8 cellular contexts compared by ENCODE assay signal in the genomic region with DNA sequence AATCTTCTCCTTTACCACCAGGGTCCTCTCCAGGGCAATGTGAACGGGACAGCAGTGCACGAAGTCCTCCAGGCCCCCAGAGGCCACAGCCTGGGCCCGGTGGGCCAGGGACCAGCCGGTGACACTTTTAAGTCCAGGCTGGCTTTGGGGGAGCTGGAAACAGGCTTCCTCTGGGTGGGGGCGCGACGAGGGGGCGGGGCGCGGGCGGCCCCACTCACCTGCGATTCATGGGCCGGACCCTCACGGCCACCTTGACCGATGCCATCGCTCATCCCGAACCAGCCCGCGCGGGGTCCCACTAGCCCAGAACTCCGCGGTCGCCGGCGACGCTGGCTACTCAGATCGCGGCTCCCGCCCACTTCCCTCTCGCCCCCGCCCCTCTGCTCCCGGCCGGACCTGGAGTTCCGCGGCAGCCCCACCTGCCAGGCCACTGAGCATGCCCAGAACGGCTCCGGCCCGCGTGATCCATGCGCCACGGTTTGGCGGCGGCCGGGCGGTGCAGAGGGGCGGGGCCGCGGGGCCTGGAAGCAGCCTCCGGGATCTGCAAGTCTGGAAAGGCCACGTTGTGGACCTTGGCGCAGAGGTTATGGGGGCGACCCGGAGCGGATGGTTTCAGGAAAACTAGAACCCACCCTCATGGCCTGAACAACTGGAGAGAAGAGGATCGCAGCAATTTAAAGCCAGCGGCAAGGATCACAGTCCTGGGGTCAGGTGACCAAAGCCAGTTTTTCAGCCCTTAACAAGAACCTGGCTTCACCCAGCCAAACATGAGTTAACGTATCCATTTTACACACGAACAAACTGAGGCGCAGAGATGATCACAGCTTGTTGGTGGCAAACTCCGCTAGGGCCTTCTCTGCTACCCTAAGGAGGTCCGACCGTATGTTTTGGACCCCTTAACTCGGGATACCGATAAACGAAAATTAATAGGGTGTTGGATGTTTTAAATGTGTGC. TPM values are rescaled to one million over a fixed set of nuclear protein-coding genes. Genes with fewer than 3 reads are reported as not detected.
DNase-seq lines count a peak whose midpoint lies in the region; ATAC-seq and TF ChIP-seq lines count a peak whose summit lies in the region.

A gene with protein sequence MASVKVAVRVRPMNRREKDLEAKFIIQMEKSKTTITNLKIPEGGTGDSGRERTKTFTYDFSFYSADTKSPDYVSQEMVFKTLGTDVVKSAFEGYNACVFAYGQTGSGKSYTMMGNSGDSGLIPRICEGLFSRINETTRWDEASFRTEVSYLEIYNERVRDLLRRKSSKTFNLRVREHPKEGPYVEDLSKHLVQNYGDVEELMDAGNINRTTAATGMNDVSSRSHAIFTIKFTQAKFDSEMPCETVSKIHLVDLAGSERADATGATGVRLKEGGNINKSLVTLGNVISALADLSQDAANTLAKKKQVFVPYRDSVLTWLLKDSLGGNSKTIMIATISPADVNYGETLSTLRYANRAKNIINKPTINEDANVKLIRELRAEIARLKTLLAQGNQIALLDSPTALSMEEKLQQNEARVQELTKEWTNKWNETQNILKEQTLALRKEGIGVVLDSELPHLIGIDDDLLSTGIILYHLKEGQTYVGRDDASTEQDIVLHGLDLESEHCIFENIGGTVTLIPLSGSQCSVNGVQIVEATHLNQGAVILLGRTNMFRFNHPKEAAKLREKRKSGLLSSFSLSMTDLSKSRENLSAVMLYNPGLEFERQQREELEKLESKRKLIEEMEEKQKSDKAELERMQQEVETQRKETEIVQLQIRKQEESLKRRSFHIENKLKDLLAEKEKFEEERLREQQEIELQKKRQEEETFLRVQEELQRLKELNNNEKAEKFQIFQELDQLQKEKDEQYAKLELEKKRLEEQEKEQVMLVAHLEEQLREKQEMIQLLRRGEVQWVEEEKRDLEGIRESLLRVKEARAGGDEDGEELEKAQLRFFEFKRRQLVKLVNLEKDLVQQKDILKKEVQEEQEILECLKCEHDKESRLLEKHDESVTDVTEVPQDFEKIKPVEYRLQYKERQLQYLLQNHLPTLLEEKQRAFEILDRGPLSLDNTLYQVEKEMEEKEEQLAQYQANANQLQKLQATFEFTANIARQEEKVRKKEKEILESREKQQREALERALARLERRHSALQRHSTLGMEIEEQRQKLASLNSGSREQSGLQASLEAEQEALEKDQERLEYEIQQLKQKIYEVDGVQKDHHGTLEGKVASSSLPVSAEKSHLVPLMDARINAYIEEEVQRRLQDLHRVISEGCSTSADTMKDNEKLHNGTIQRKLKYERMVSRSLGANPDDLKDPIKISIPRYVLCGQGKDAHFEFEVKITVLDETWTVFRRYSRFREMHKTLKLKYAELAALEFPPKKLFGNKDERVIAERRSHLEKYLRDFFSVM (N-terminal part only) (minus strand): TSS at position 438 of the 955 bp plus-strand sequence. CDS start 173 bp downstream, at position 265.

- ATAC-seq in HG02610 (IDR thresholded peaks at IDR 0.05; ENCODE audit: unreplicated experiment): peak; percentile 90

- in situ Hi-C loops in transverse colon (cut with MboI; ENCODE audit: low pct_ligation_motif_present in 1 of 4, low pct_unique_long_range_greater_than_20kb in 1 of 4, low sequenced_read_pairs in 3 of 4): no loop called here

- TF ChIP-seq POLR2A in GM10847 (IDR thresholded peaks at IDR 0.05; ENCODE audit: extremely low read depth, insufficient read length) (peak; percentile 26), transverse colon (IDR thresholded peaks at IDR 0.05) (peak; percentile 75)

- no peak for TF ChIP-seq EP300 in transverse colon (IDR thresholded peaks at IDR 0.05; ENCODE audit: low read depth)

- H3K9me3 ChIP-seq in adipocyte (ENCODE audit: control insufficient read depth, low read length): no peaks in the 10 kb centered on the region
- H3K9me3 ChIP-seq in transverse colon: no peaks in the 10 kb centered on the region

- H3K4me3 ChIP-seq in adipocyte (ENCODE audit: low read length) (peak within 1 kb of the TSS; percentile 88), transverse colon (peak within 1 kb of the TSS; percentile 62 to 96 (median 88))

- H3K27me3 ChIP-seq in adipocyte (replicated peaks; ENCODE audit: control insufficient read depth, insufficient read depth, low read length) (no peaks in the 10 kb centered on the region), transverse colon (no peaks in the 10 kb centered on the region)

- TF ChIP-seq CTCF in transverse colon (IDR thresholded peaks at IDR 0.05): peak in 2 of 5 experiments; percentile 3 to 16

- peak within 1 kb of the TSS; percentile 87 for H3K9ac ChIP-seq in adipocyte (ENCODE audit: low read length)

- H3K27ac ChIP-seq in transverse colon: peak within 1 kb of the TSS; percentile 87 to 91 (median 88)

- intact Hi-C loops in cardiac septum (cut with DNase I): loop anchor here (5.0 kb wide), 1 partner anchor 159 kb away; a partner anchor contains a TSS
- intact Hi-C loops in posterior cingulate gyrus (cut with DNase I): loop anchor here (2.0 kb wide), 1 partner anchor 156 kb away; no protein-coding TSS in a partner anchor
- intact Hi-C loops in transverse colon (cut with DNase I; ENCODE audit: low total_unique reads): no loop called here

- H3K4me1 ChIP-seq in adipocyte (ENCODE audit: control insufficient read depth, insufficient read depth, low read length) (peaks cover 24% of the 10 kb centered on the region), transverse colon (peaks cover 6 to 65% (median 24%) of the 10 kb centered on the region in 4 donors)

- H3K36me3 ChIP-seq in adipocyte (ENCODE audit: control insufficient read depth, insufficient read depth, low read length, severe bottlenecking) (no peaks in the 10 kb centered on the region), transverse colon (no peaks in the 10 kb centered on the region)

- WGBS in transverse colon (ENCODE audit: low coverage in 1 of 2), 2 donors: 20 to 39% methylated on average over 12 to 23 of the region's 65 CpGs

- DNase-seq in NCI-H1092 treated with DMSO at 0.1 percent for 48 hours (lab: John Stamatoyannopoulos, UW): peak; percentile 86
- DNase-seq in SW 1271 (lab: John Stamatoyannopoulos, UW): peak; percentile 82 to 87
- peak; percentile 92 for DNase-seq in adipocyte (ENCODE audit: low read depth)
- peak; percentile 95 for DNase-seq in cardiac septum (ENCODE audit: low spot score)
- DNase-seq in posterior cingulate gyrus: peak; percentile 85 to 98 (median 90)
- DNase-seq in transverse colon: peak; percentile 96

RNA-seq across cellular contexts. Expression of the gene that starts here (rescaled TPM):
- total RNA-seq in cardiac septum: 19.7 TPM
- 100 to 1,000 TPM in 1 of 4 donors, 10 to 100 TPM in 3; 82.7 to 154 (median 90.1) TPM for total RNA-seq in transverse colon

Comparison
In these comparisons a context has a peak if more than half of its experiments do, and no peak if none do; other contexts are left out.
1. Peak in every context shown above with its lines: DNase-seq, ATAC-seq, H3K4me3 ChIP-seq and H3K27ac ChIP-seq.